In the genomic region with DNA sequence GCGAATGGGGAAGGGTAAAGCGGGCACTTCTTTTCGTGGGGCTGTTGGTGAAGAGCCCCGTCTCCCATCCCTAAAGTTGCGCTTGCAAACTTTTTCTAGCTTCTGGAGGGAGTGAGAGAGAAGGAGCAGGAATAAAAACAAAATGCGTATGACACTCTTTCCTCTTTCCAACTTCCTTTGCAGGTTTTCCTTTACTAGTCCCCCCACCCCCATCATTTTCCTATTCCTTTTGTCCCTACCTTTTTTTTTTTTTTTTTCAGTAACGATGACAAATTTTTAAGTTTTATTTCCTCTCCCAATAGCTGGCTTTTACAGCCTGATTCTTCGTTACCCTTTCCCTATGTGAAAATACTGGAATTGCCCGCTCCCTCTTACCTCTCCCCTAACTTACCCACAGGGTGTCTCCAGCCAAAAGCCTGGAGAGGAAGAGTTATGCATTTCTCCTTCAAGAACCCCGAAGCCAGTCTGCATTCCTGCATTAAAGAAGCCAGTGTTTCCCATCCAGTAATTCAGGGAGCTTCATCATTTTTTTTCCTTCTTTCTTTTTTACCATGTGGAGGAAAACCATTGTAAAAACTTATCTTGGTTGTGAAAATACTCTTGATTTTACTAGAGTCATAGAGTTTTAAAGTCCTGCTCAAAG, we compare ENCODE assay signal across 8 cellular contexts. TPM values are rescaled to one million over a fixed set of nuclear protein-coding genes. Genes with fewer than 3 reads are reported as not detected.
DNase-seq lines count a peak whose midpoint lies in the region; ATAC-seq and TF ChIP-seq lines count a peak whose summit lies in the region.

No MANE protein-coding gene starts in this region.

- peaks cover 34% of the 10 kb centered on the region for H3K27me3 Mint-ChIP-seq in T-helper 17 cell
- no peaks in the 10 kb centered on the region for H3K27me3 Mint-ChIP-seq in osteocyte (ENCODE audit: unreplicated experiment)

- peak overlapping the region; percentile 90 for H3K4me3 Mint-ChIP-seq in T-helper 17 cell
- peak overlapping the region; percentile 93 for H3K4me3 Mint-ChIP-seq in osteocyte (ENCODE audit: unreplicated experiment)

- no peak for TF ChIP-seq CTCF in fibroblast of mammary gland (conservative IDR thresholded peaks at IDR 0.05; ENCODE audit: control insufficient read depth, insufficient read depth, low read depth, low read length)
- no peak for TF ChIP-seq CTCF in osteocyte (IDR thresholded peaks at IDR 0.05)

- H3K9me3 Mint-ChIP-seq in osteocyte (ENCODE audit: unreplicated experiment): peaks cover 4% of the 10 kb centered on the region

- H3K36me3 Mint-ChIP-seq in T-helper 17 cell (ENCODE audit: low read depth): peaks cover 4% of the 10 kb centered on the region
- peaks cover 3% of the 10 kb centered on the region for H3K36me3 Mint-ChIP-seq in osteocyte (ENCODE audit: unreplicated experiment)

- DNase-seq in EL (peak; percentile 55), T-helper 17 cell (no peak), fibroblast of mammary gland (ENCODE audit: low read depth) (no peak), osteocyte (ENCODE audit: extremely low spot score, unreplicated experiment) (no peak), NCI-H226 (no peak), T1000 (lab: John Stamatoyannopoulos, UW) (no peak), COLO829 (ENCODE audit: low spot score) (no peak)
- no peak for DNase-seq in activated CD8-positive, alpha-beta memory T cell treated with anti-CD3 and anti-CD28 coated beads, Interleukin-2, amount 50 U/mL, for 48 hours

- H3K4me3 ChIP-seq in fibroblast of mammary gland (ENCODE audit: control insufficient read depth, low read depth, low read length): peak overlapping the region; percentile 94

- H3K4me1 Mint-ChIP-seq in T-helper 17 cell: peaks cover 17% of the 10 kb centered on the region
- H3K4me1 Mint-ChIP-seq in osteocyte (ENCODE audit: unreplicated experiment): peaks cover 31% of the 10 kb centered on the region

- H3K9me3 ChIP-seq in T-helper 17 cell (ENCODE audit: control insufficient read depth, low read length, poor library complexity, severe bottlenecking): no peaks in the 10 kb centered on the region

- H3K27ac Mint-ChIP-seq in T-helper 17 cell (peak overlapping the region; percentile 79), osteocyte (ENCODE audit: unreplicated experiment) (peak overlapping the region; percentile 98)

- no peak for ATAC-seq in T-helper 17 cell

RNA-seq across cellular contexts. Expression of gene ARSJ, which starts 0.6 kb away (rescaled TPM):
- total RNA-seq in T-helper 17 cell: under 1 TPM in 1 of 2 donors, not detected in 1; 0.45 TPM
- 61.7 and 63.3 TPM in 2 replicates for total RNA-seq in osteocyte

Comparison
In these comparisons a context has a peak if more than half of its experiments do, and no peak if none do; other contexts are left out.
1. RNA of gene ARSJ, which starts 0.6 kb away (total RNA-seq): 61.7 to 63.3 TPM in osteocyte; 0.45 TPM in T-helper 17 cell; every median in the first group is over 10 times any median in the second.